Comparison of ENCODE assay signal across 2 cellular contexts in the genomic region with DNA sequence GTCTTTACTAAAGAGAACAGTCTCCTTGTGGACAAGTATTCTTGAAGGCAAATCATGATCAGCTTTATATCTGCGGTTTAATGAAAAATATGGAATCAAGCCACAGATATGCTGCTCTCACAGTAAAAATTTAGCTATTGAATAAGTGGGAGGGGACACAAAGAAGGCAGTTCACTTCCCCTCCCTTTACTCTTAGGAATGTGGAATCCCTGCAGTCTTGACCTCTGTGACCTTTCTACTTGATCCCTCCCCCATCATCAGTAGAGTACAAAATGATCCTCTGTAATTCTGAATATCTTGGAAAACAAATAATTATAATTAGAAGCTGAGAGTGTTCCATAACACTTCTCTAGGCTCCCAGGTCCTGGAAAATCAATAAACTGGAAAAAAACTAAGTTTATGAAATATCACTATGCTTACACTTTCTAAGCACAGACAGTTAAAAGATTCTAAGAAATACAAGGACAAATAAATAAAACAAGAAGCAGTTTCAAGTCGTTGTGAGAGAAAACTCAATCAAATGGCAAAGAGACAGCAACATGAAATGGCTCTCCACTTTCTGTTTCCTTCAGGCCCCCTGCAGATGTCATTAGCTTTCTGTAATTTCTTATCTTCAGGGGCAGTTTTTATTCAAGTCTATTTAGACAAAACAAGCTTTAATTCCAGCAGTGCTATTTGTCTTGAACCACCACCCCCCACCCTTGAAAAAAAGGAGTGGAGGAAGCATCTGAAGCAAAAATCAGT.
TF ChIP-seq lines count a peak whose summit lies in the region.

No MANE protein-coding gene starts in this region.

TF ChIP-seq in HCT116, 20 proteins besides CTCF, POLR2A, EP300 and RAD21 (continued from another document):
- TF ChIP-seq, protein P1, sequence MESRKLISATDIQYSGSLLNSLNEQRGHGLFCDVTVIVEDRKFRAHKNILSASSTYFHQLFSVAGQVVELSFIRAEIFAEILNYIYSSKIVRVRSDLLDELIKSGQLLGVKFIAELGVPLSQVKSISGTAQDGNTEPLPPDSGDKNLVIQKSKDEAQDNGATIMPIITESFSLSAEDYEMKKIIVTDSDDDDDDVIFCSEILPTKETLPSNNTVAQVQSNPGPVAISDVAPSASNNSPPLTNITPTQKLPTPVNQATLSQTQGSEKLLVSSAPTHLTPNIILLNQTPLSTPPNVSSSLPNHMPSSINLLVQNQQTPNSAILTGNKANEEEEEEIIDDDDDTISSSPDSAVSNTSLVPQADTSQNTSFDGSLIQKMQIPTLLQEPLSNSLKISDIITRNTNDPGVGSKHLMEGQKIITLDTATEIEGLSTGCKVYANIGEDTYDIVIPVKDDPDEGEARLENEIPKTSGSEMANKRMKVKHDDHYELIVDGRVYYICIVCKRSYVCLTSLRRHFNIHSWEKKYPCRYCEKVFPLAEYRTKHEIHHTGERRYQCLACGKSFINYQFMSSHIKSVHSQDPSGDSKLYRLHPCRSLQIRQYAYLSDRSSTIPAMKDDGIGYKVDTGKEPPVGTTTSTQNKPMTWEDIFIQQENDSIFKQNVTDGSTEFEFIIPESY (IDR thresholded peaks at IDR 0.05; ENCODE audit: extremely low read depth, insufficient replicate concordance, low read length) = no peak
- TF ChIP-seq ELF1 (IDR thresholded peaks at IDR 0.05; ENCODE audit: borderline replicate concordance, low read depth) = no peak
- no peak for TF ChIP-seq REST (IDR thresholded peaks at IDR 0.05; ENCODE audit: low read depth)
- no peak for TF ChIP-seq ATF3 (IDR thresholded peaks at IDR 0.05)
- no peak for TF ChIP-seq SP1 (IDR thresholded peaks at IDR 0.05; ENCODE audit: low read depth)
- no peak for TF ChIP-seq SRF (IDR thresholded peaks at IDR 0.05; ENCODE audit: low read depth)
- no peak for TF ChIP-seq EZH2 (IDR thresholded peaks at IDR 0.05)
- TF ChIP-seq CBX3 (IDR thresholded peaks at IDR 0.05; ENCODE audit: low read depth) = no peak

TF ChIP-seq in SK-N-SH, 30 proteins besides CTCF, POLR2A, EP300 and RAD21 (continued from another document):
- TF ChIP-seq RXRA (IDR thresholded peaks at IDR 0.05; ENCODE audit: borderline replicate concordance, low read depth) (0 out of 2 replicates have a peak, but pooled peaks have one; percentile 20), USF1 (IDR thresholded peaks at IDR 0.05; ENCODE audit: borderline replicate concordance, low read depth) (no peak), SMC3 (IDR thresholded peaks at IDR 0.05; ENCODE audit: low read depth, low read length) (no peak), IRF3 (IDR thresholded peaks at IDR 0.05; ENCODE audit: low read depth, low read length) (no peak)
